8 cellular contexts compared by ENCODE assay signal in the genomic region with DNA sequence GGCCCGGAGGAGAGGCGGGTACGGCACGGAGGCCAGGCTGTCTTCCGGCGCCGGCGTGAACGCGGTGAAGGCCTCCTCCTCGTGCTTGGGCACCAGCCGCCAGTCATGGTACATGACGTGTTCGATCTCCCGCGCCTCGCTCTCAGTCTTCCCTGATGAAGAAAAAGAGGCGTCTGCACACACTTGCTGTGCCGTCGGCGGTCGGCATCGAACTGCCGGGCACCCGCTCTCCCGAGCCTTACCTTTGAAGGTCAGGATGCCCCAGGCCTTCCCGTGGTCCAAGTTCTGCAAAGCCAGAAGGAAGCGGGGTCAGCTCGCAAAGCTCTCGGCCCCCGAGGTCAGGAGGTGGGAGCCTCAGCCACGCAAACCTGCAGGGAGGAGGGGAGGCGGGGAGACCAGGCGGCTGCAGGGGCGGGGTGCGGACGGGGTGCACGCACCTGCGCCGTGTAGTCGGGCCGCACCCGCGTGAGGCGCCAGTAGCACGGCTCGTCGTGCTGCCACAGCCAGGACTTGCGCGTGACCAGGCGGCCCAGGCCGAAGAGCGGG. TPM values are rescaled to one million over a fixed set of nuclear protein-coding genes. Genes with fewer than 3 reads are reported as not detected.
A peak's percentile ranks its signal among the peaks of the same experiment; 100 is the strongest.
DNase-seq lines count a peak whose midpoint lies in the region; ATAC-seq and TF ChIP-seq lines count a peak whose summit lies in the region.

A gene with protein sequence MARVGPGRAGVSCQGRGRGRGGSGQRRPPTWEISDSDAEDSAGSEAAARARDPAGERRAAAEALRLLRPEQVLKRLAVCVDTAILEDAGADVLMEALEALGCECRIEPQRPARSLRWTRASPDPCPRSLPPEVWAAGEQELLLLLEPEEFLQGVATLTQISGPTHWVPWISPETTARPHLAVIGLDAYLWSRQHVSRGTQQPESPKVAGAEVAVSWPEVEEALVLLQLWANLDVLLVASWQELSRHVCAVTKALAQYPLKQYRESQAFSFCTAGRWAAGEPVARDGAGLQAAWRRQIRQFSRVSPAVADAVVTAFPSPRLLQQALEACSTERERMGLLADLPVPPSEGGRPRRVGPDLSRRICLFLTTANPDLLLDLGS (plus strand): TSS at position 449 of the 546 bp plus-strand sequence. CDS start 418 bp downstream, outside the sequence.

- H3K27ac ChIP-seq in layer of hippocampus (ENCODE audit: low read depth, low read length): peak within 1 kb of the TSS; percentile 94

- no peaks in the 10 kb centered on the region for H3K27me3 ChIP-seq in layer of hippocampus (ENCODE audit: control insufficient read depth, insufficient read depth, low read length)

- intact Hi-C loops in T-helper 1 cell treated with Interleukin-12 subunit alpha and Interleukin-12 subunit beta and Interleukin-4 antibody, amounts not matched to agents 30 ng/mL and 1 ng/mL, for 36 hours (cut with micrococcal nuclease): loop anchor here (2.0 to 10.0 kb wide), 8 partner anchors 54 to 900 kb away; a partner anchor contains a TSS

- peak; percentile 9 for ATAC-seq in HG02840 (IDR thresholded peaks at IDR 0.05; ENCODE audit: low FRiP score, unreplicated experiment)

- peaks cover 0 to 2% (median 0%) of the 10 kb centered on the region in 5 experiments for H3K9me3 Mint-ChIP-seq in brain

- peaks cover 6% of the 10 kb centered on the region for H3K27me3 Mint-ChIP-seq in brain

- peaks cover 3% of the 10 kb centered on the region for H3K36me3 Mint-ChIP-seq in brain

- DNase-seq in Daoy (ENCODE audit: low read depth) (peak; percentile 62), NCI-H510A treated with DMSO at 0.1 percent for 48 hours (lab: John Stamatoyannopoulos, UW) (no peak), NCI-H128 (lab: John Stamatoyannopoulos, UW; ENCODE audit: unreplicated experiment) (no peak)
- DNase-seq in stimulated activated CD4-positive, alpha-beta T cell treated with anti-CD3 and anti-CD28 coated beads, Interleukin-4, amount 100 ng/mL, for 4 hours: peak; percentile 49 to 52

- TF ChIP-seq CTCF in brain (conservative IDR thresholded peaks at IDR 0.05): no peak

- peaks cover 15% of the 10 kb centered on the region for H3K4me1 Mint-ChIP-seq in brain

- H3K27ac Mint-ChIP-seq in brain: peak within 1 kb of the TSS; percentile 92 to 99 (median 93)

- H3K4me3 Mint-ChIP-seq in brain: peak within 1 kb of the TSS; percentile 95 to 98 (median 97)

RNA-seq across cellular contexts. Expression of the gene that starts here (rescaled TPM):
- total RNA-seq in Daoy (2014; rRNA removed; shearing (Covaris generic)): 8.6 and 10.1 TPM in 2 replicates
- total RNA-seq in T-helper 1 cell treated with Interleukin-12 subunit alpha and Interleukin-12 subunit beta and Interleukin-4 antibody, amounts not matched to agents 30 ng/mL and 1 ng/mL, for 36 hours: 39.9 and 44.4 TPM in 2 replicates
- polyA plus RNA-seq in brain (ENCODE audit: insufficient read depth, low read depth, low replicate concordance): 1.0 TPM

Comparison
In these comparisons a context has a peak if more than half of its experiments do, and no peak if none do; other contexts are left out.
1. DNase-seq: peak in Daoy (single experiment) and stimulated activated CD4-positive, alpha-beta T cell treated with anti-CD3 and anti-CD28 coated beads, Interleukin-4, amount 100 ng/mL, for 4 hours (2 of 2); none in NCI-H510A treated with DMSO at 0.1 percent for 48 hours (single experiment) and NCI-H128 (single experiment).